2 cellular contexts compared by ENCODE assay signal in the genomic region with DNA sequence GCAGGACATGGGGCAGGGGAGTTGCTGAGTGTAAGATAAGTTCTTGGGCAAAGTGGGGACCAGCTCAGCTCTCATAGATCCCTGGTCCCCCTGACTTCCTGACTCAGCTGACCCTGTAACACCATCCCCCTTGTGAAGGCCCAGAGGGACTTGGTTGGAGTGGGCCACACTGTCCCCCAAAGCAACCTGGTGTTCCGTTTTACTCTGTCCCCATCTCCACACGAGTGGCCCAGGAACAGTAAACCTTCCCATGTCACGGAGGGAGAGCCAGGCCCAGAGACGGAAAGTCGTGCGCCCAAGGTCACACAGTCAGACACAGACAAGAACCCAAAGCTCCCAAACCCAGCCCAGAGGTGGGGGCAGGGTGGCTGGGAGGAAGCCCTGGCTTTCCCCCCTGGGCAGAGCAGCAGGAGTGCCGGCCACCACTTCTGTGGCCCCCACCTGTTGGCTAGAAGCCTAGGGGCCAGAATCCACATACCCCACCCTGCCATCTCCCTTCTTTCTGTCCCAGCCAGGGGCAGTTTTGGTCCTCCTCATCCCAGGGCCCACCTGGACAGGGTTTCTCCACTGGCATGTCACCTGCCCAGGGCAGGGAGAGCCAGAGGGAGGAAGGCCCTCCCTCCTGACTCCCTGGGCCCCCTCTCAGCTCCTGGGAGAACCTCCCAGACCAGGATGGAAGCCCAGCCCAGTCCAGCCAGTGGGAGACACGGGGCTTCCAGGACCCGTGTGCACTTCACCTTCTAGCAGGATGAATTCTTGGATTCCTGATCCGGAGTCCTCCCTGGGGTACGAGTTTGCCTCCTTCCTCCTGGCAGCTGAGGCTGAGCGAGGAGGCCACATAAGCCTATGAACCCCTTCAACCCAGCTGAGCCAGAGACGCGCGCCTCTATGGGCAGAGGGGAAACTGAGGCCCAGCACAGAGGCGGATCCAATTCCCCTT.
TF ChIP-seq lines count a peak whose summit lies in the region.

No MANE protein-coding gene starts in this region.

TF ChIP-seq in SK-N-SH, 30 proteins besides CTCF, POLR2A, EP300 and RAD21:
- TF ChIP-seq FOSL2 (IDR thresholded peaks at IDR 0.05; ENCODE audit: borderline replicate concordance, low read depth) (no peak), RCOR1 (IDR thresholded peaks at IDR 0.05; ENCODE audit: low read length) (no peak), NFIC (IDR thresholded peaks at IDR 0.05; ENCODE audit: borderline replicate concordance) (no peak), CHD2 (IDR thresholded peaks at IDR 0.05; ENCODE audit: low read length, partially characterized antibody) (no peak), SIN3A (IDR thresholded peaks at IDR 0.05; ENCODE audit: borderline replicate concordance, low read depth, low read length) (no peak), POLR2AphosphoS5 (IDR thresholded peaks at IDR 0.05; ENCODE audit: low read depth, low read length) (no peak), EZH2phosphoT487 (IDR thresholded peaks at IDR 0.05; ENCODE audit: borderline replicate concordance, low read depth) (no peak), RXRA (IDR thresholded peaks at IDR 0.05; ENCODE audit: borderline replicate concordance, low read depth) (no peak), TEAD4 (IDR thresholded peaks at IDR 0.05; ENCODE audit: borderline replicate concordance, insufficient read depth) (no peak), JUND (IDR thresholded peaks at IDR 0.05) (no peak), GATA2 (CRISPR knock-in tag; IDR thresholded peaks at IDR 0.05) (no peak), FOXJ3 (CRISPR knock-in tag; IDR thresholded peaks at IDR 0.05) (no peak), SMC3 (IDR thresholded peaks at IDR 0.05; ENCODE audit: low read depth, low read length) (no peak)
- TF ChIP-seq, protein P1, sequence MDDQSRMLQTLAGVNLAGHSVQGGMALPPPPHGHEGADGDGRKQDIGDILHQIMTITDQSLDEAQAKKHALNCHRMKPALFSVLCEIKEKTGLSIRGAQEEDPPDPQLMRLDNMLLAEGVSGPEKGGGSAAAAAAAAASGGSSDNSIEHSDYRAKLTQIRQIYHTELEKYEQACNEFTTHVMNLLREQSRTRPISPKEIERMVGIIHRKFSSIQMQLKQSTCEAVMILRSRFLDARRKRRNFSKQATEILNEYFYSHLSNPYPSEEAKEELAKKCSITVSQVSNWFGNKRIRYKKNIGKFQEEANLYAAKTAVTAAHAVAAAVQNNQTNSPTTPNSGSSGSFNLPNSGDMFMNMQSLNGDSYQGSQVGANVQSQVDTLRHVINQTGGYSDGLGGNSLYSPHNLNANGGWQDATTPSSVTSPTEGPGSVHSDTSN (IDR thresholded peaks at IDR 0.05), result no peak
- TF ChIP-seq, protein P2, sequence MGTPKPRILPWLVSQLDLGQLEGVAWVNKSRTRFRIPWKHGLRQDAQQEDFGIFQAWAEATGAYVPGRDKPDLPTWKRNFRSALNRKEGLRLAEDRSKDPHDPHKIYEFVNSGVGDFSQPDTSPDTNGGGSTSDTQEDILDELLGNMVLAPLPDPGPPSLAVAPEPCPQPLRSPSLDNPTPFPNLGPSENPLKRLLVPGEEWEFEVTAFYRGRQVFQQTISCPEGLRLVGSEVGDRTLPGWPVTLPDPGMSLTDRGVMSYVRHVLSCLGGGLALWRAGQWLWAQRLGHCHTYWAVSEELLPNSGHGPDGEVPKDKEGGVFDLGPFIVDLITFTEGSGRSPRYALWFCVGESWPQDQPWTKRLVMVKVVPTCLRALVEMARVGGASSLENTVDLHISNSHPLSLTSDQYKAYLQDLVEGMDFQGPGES (IDR thresholded peaks at IDR 0.05; ENCODE audit: low read depth, low read length), result no peak
- TF ChIP-seq, protein P3, sequence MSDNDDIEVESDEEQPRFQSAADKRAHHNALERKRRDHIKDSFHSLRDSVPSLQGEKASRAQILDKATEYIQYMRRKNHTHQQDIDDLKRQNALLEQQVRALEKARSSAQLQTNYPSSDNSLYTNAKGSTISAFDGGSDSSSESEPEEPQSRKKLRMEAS (IDR thresholded peaks at IDR 0.05; ENCODE audit: low read depth), result no peak
- TF ChIP-seq, protein P4, sequence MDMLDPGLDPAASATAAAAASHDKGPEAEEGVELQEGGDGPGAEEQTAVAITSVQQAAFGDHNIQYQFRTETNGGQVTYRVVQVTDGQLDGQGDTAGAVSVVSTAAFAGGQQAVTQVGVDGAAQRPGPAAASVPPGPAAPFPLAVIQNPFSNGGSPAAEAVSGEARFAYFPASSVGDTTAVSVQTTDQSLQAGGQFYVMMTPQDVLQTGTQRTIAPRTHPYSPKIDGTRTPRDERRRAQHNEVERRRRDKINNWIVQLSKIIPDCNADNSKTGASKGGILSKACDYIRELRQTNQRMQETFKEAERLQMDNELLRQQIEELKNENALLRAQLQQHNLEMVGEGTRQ (IDR thresholded peaks at IDR 0.05; ENCODE audit: borderline replicate concordance, low read depth, low read length), result no peak
- TF ChIP-seq, protein P5, sequence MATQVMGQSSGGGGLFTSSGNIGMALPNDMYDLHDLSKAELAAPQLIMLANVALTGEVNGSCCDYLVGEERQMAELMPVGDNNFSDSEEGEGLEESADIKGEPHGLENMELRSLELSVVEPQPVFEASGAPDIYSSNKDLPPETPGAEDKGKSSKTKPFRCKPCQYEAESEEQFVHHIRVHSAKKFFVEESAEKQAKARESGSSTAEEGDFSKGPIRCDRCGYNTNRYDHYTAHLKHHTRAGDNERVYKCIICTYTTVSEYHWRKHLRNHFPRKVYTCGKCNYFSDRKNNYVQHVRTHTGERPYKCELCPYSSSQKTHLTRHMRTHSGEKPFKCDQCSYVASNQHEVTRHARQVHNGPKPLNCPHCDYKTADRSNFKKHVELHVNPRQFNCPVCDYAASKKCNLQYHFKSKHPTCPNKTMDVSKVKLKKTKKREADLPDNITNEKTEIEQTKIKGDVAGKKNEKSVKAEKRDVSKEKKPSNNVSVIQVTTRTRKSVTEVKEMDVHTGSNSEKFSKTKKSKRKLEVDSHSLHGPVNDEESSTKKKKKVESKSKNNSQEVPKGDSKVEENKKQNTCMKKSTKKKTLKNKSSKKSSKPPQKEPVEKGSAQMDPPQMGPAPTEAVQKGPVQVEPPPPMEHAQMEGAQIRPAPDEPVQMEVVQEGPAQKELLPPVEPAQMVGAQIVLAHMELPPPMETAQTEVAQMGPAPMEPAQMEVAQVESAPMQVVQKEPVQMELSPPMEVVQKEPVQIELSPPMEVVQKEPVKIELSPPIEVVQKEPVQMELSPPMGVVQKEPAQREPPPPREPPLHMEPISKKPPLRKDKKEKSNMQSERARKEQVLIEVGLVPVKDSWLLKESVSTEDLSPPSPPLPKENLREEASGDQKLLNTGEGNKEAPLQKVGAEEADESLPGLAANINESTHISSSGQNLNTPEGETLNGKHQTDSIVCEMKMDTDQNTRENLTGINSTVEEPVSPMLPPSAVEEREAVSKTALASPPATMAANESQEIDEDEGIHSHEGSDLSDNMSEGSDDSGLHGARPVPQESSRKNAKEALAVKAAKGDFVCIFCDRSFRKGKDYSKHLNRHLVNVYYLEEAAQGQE (IDR thresholded peaks at IDR 0.05; ENCODE audit: low read depth, low read length), result no peak
- TF ChIP-seq, protein P6, sequence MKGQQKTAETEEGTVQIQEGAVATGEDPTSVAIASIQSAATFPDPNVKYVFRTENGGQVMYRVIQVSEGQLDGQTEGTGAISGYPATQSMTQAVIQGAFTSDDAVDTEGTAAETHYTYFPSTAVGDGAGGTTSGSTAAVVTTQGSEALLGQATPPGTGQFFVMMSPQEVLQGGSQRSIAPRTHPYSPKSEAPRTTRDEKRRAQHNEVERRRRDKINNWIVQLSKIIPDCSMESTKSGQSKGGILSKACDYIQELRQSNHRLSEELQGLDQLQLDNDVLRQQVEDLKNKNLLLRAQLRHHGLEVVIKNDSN (IDR thresholded peaks at IDR 0.05; ENCODE audit: borderline replicate concordance, low read depth), result no peak

TF ChIP-seq in SK-N-SH treated with all-trans-retinoic acid at 6 μM for 48 hours, 23 proteins besides CTCF, POLR2A, EP300 and RAD21:
- no peak for TF ChIP-seq ZFP3 (CRISPR knock-in tag; IDR thresholded peaks at IDR 0.05)
- TF ChIP-seq TOX (CRISPR knock-in tag; IDR thresholded peaks at IDR 0.05; ENCODE audit: borderline replicate concordance), result no peak
- no peak for TF ChIP-seq CSDC2 (CRISPR knock-in tag; IDR thresholded peaks at IDR 0.05)
- TF ChIP-seq, protein P7, sequence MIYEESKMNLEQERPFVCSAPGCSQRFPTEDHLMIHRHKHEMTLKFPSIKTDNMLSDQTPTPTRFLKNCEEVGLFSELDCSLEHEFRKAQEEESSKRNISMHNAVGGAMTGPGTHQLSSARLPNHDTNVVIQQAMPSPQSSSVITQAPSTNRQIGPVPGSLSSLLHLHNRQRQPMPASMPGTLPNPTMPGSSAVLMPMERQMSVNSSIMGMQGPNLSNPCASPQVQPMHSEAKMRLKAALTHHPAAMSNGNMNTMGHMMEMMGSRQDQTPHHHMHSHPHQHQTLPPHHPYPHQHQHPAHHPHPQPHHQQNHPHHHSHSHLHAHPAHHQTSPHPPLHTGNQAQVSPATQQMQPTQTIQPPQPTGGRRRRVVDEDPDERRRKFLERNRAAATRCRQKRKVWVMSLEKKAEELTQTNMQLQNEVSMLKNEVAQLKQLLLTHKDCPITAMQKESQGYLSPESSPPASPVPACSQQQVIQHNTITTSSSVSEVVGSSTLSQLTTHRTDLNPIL (CRISPR knock-in tag; IDR thresholded peaks at IDR 0.05; ENCODE audit: low read depth), result no peak
- TF ChIP-seq ESRRG (CRISPR knock-in tag; IDR thresholded peaks at IDR 0.05), result no peak
- no peak for TF ChIP-seq ZNF70 (CRISPR knock-in tag; IDR thresholded peaks at IDR 0.05)
- TF ChIP-seq TCF4 (CRISPR knock-in tag; IDR thresholded peaks at IDR 0.05; ENCODE audit: borderline replicate concordance), result no peak
- no peak for TF ChIP-seq SNAI2 (CRISPR knock-in tag; IDR thresholded peaks at IDR 0.05)
- TF ChIP-seq, protein P8, sequence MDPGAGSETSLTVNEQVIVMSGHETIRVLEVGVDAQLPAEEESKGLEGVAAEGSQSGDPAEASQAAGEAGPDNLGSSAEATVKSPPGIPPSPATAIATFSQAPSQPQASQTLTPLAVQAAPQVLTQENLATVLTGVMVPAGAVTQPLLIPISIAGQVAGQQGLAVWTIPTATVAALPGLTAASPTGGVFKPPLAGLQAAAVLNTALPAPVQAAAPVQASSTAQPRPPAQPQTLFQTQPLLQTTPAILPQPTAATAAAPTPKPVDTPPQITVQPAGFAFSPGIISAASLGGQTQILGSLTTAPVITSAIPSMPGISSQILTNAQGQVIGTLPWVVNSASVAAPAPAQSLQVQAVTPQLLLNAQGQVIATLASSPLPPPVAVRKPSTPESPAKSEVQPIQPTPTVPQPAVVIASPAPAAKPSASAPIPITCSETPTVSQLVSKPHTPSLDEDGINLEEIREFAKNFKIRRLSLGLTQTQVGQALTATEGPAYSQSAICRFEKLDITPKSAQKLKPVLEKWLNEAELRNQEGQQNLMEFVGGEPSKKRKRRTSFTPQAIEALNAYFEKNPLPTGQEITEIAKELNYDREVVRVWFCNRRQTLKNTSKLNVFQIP (CRISPR knock-in tag; IDR thresholded peaks at IDR 0.05; ENCODE audit: borderline replicate concordance, low read depth), result no peak
- no peak for TF ChIP-seq ARNTL (CRISPR knock-in tag; IDR thresholded peaks at IDR 0.05; ENCODE audit: borderline replicate concordance, low read depth)
- no peak for TF ChIP-seq PPARA (CRISPR knock-in tag; IDR thresholded peaks at IDR 0.05; ENCODE audit: borderline replicate concordance)
- no peak for TF ChIP-seq RARB (CRISPR knock-in tag; IDR thresholded peaks at IDR 0.05)
- TF ChIP-seq, protein P9, sequence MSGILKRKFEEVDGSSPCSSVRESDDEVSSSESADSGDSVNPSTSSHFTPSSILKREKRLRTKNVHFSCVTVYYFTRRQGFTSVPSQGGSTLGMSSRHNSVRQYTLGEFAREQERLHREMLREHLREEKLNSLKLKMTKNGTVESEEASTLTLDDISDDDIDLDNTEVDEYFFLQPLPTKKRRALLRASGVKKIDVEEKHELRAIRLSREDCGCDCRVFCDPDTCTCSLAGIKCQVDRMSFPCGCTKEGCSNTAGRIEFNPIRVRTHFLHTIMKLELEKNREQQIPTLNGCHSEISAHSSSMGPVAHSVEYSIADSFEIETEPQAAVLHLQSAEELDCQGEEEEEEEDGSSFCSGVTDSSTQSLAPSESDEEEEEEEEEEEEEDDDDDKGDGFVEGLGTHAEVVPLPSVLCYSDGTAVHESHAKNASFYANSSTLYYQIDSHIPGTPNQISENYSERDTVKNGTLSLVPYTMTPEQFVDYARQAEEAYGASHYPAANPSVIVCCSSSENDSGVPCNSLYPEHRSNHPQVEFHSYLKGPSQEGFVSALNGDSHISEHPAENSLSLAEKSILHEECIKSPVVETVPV (CRISPR knock-in tag; IDR thresholded peaks at IDR 0.05), result no peak
- TF ChIP-seq GLIS3 (CRISPR knock-in tag; IDR thresholded peaks at IDR 0.05), result no peak
- TF ChIP-seq BACH2 (CRISPR knock-in tag; IDR thresholded peaks at IDR 0.05; ENCODE audit: borderline replicate concordance), result no peak
- TF ChIP-seq, protein P10, sequence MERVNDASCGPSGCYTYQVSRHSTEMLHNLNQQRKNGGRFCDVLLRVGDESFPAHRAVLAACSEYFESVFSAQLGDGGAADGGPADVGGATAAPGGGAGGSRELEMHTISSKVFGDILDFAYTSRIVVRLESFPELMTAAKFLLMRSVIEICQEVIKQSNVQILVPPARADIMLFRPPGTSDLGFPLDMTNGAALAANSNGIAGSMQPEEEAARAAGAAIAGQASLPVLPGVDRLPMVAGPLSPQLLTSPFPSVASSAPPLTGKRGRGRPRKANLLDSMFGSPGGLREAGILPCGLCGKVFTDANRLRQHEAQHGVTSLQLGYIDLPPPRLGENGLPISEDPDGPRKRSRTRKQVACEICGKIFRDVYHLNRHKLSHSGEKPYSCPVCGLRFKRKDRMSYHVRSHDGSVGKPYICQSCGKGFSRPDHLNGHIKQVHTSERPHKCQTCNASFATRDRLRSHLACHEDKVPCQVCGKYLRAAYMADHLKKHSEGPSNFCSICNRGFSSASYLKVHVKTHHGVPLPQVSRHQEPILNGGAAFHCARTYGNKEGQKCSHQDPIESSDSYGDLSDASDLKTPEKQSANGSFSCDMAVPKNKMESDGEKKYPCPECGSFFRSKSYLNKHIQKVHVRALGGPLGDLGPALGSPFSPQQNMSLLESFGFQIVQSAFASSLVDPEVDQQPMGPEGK (CRISPR knock-in tag; IDR thresholded peaks at IDR 0.05; ENCODE audit: borderline replicate concordance), result no peak
- TF ChIP-seq ISL1 (CRISPR knock-in tag; IDR thresholded peaks at IDR 0.05), result no peak
- no peak for TF ChIP-seq ZNF565 (CRISPR knock-in tag; conservative IDR thresholded peaks at IDR 0.05; ENCODE audit: low read depth)
- TF ChIP-seq ZNF8 (CRISPR knock-in tag; IDR thresholded peaks at IDR 0.05), result no peak
